ENCODE assay signal across 19 cellular contexts in the genomic region with DNA sequence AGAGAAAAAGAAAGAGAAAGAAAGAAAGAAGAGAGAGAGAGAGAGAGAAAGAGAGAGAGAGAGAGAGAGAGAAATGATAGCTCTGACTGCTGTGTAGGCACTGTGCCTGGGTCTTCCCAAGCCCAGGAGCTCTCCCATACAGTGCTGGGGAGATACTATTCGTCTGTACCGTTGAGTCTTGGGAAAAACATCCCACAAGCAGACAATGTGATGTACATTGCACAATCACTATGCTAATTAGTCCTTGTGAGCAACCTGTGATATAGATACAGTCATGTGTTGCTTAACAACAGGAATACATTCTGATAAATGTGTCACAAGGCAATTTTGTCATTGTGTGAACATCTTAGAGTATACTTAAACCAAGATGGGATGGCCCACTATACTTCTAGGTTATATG.
"Had no signal": no experiment of that assay in that cellular context is flagged by ENCODE, and none has a peak within 500 bp of the region (broad histone marks: within the 10 kb centered on the region; RNA-seq: fewer than 3 reads in every experiment).

No MANE protein-coding gene starts in this region.

- H3K9me3 ChIP-seq: mucosa of descending colon, testis had no signal

- H3K27ac ChIP-seq: testis had no signal

- FAIRE-seq: TTC549 had no signal

- H3K4me1 ChIP-seq: testis had no signal

- H3K27me3 ChIP-seq: testis had no signal

- ATAC-seq: activated naive CD4-positive, alpha-beta T cell treated with anti-CD3 and anti-CD28 coated beads, Interleukin-2, amount 50 U/mL, for 72 hours; effector memory CD8-positive, alpha-beta T cell; left colon; mucosa of descending colon; natural killer cell; sciatic nerve had no signal

- H3K4me3 ChIP-seq: mucosa of descending colon, testis had no signal

- DNase-seq: activated CD4-positive, alpha-beta T cell treated with anti-CD3 and anti-CD28 coated beads, Interleukin-2, amount 10 ng/mL, durations not matched to agents 7 days and 5 days; activated CD4-positive, CD25-positive, alpha-beta regulatory T cell; activated effector memory CD4-positive, alpha-beta T cell treated with anti-CD3 and anti-CD28 coated beads, Interleukin-2, amount 50 U/mL, for 16 hours; activated T-cell treated with anti-CD3 and anti-CD28 coated beads for 4 hours; amygdala; cerebellar nuclear complex; effector memory CD8-positive, alpha-beta T cell; glutamatergic neuron; immature natural killer cell; left colon; mucosa of descending colon; natural killer cell; stimulated activated CD4-positive, alpha-beta T cell treated with anti-CD3 and anti-CD28 coated beads, Interleukin-2, amount 100 ng/mL, for 48 hours; stimulated activated naive CD4-positive, alpha-beta T cell treated with Interleukin-2 at 50 U/mL for 16 hours; T-helper 2 cell; testis had no signal
